1 cellular context compared by ENCODE assay signal in genomic region chr3:50358927-50359759, GRCh38.
TF ChIP-seq lines count a peak whose summit lies in the region.

TMEM115 (minus strand) TSS chr3:50359521; CDS start chr3:50359063, 458 bp downstream.

TF ChIP-seq in IMR-90, 13 proteins besides CTCF, POLR2A, EP300 and RAD21:
- peak; percentile 68; the same call in 1 of the 2 replicates for TF ChIP-seq USF2 (IDR thresholded peaks at IDR 0.05; ENCODE audit: low read depth, low read length)
- peak; percentile 10; the same call in 1 of the 2 replicates for TF ChIP-seq MXI1 (IDR thresholded peaks at IDR 0.05; ENCODE audit: borderline replicate concordance, low read depth, low read length)
- TF ChIP-seq BHLHE40 (IDR thresholded peaks at IDR 0.05; ENCODE audit: low read depth, low read length) = no peak
